Comparison of ENCODE assay signal across 10 cellular contexts in genomic region chr10:102312683-102313082, GRCh38.
A peak's percentile ranks its signal among the peaks of the same experiment; 100 is the strongest.
DNase-seq lines count a peak whose midpoint lies in the region; ATAC-seq and TF ChIP-seq lines count a peak whose summit lies in the region.
"Had no signal": no experiment of that assay in that cellular context is flagged by ENCODE, and none has a peak within 500 bp of the region (broad histone marks: within the 10 kb centered on the region; RNA-seq: fewer than 3 reads in every experiment).

No MANE protein-coding gene starts in this region.

- intact Hi-C loops in mammary epithelial cell (cut with micrococcal nuclease) (no loop called here), breast epithelium (cut with DNase I; ENCODE audit: low total_unique reads) (no loop called here)

- WGBS in mammary epithelial cell (ENCODE audit: low coverage, missing lambda C conversion rate), result 90% methylated on average over 1 of the region's 1 CpG
- 53% methylated on average over 1 of the region's 1 CpG for WGBS in smooth muscle cell (ENCODE audit: low lambda C conversion rate)

- H3K9me3 ChIP-seq in mammary epithelial cell (replicated peaks; ENCODE audit: insufficient read depth, low read length) (no peaks in the 10 kb centered on the region), breast epithelium (no peaks in the 10 kb centered on the region), smooth muscle cell (replicated peaks; ENCODE audit: low read depth) (no peaks in the 10 kb centered on the region)
- H3K9me3 ChIP-seq: BE2C had no signal

- H3F3A ChIP-seq in smooth muscle cell (ENCODE audit: low read depth), result peaks cover 25% of the 10 kb centered on the region

- TF ChIP-seq CTCF in mammary epithelial cell (conservative IDR thresholded peaks at IDR 0.05 in 1 of 2, IDR thresholded peaks at IDR 0.05 in 1 of 2; ENCODE audit: extremely low read depth in 1 of 2, insufficient read depth in 1 of 2, low read depth in 1 of 2, low read length in 2 of 2) (no peak), breast epithelium (IDR thresholded peaks at IDR 0.05) (no peak), smooth muscle cell (IDR thresholded peaks at IDR 0.05; ENCODE audit: borderline replicate concordance, insufficient read depth, poor library complexity, severe bottlenecking) (no peak)

- H3K27ac ChIP-seq in mammary epithelial cell (ENCODE audit: insufficient read depth, low read depth, low read length) (no peak overlapping the region), breast epithelium (peak overlapping the region in 1 of 2 donors; percentile 17), smooth muscle cell (ENCODE audit: low read depth) (peak overlapping the region; percentile 32)

- DNase-seq in mammary epithelial cell (peak; percentile 80), breast epithelium (ENCODE audit: low spot score in 2 of 2) (no peak), fibroblast of peridontal ligament (ENCODE audit: extremely low read depth) (peak; percentile 33), smooth muscle cell (lab: John Stamatoyannopoulos, UW; ENCODE audit: unreplicated experiment) (no peak), AML-193 (lab: John Stamatoyannopoulos, UW) (no peak)
- no peak for DNase-seq in activated effector memory CD4-positive, alpha-beta T cell treated with anti-CD3 and anti-CD28 coated beads, Interleukin-2, amount 50 U/mL, for 16 hours
- DNase-seq: BE2C, NCI-H345 had no signal

- BruUV-seq in mammary epithelial cell (replicated peaks; lab: Mats Ljungman, UMichigan), result no TSS peak

- in situ Hi-C loops in mammary epithelial cell (cut with MboI; ENCODE audit: low sequenced_read_pairs in 2 of 2), result no loop called here

- H2AFZ ChIP-seq in mammary epithelial cell (ENCODE audit: low read depth, low read length), result no peak overlapping the region
- H2AFZ ChIP-seq in smooth muscle cell (ENCODE audit: low read depth), result no peak overlapping the region

- H3K4me2 ChIP-seq in mammary epithelial cell (ENCODE audit: insufficient read depth, low read depth, low read length) (no peak overlapping the region), smooth muscle cell (peak overlapping the region; percentile 28)

- H3K27me3 ChIP-seq in mammary epithelial cell (ENCODE audit: insufficient read depth, low read length) (no peaks in the 10 kb centered on the region), breast epithelium (no peaks in the 10 kb centered on the region), smooth muscle cell (ENCODE audit: low read depth) (no peaks in the 10 kb centered on the region)
- H3K27me3 ChIP-seq: BE2C had no signal

- TF ChIP-seq POLR2A in breast epithelium (IDR thresholded peaks at IDR 0.05), result no peak

- peaks cover 27% of the 10 kb centered on the region for H3K4me1 ChIP-seq in mammary epithelial cell (ENCODE audit: insufficient read depth, low read length)
- peaks cover 0 to 3% of the 10 kb centered on the region in 2 donors for H3K4me1 ChIP-seq in breast epithelium
- H3K4me1 ChIP-seq in smooth muscle cell (ENCODE audit: low read depth), result peaks cover 26% of the 10 kb centered on the region
- H3K4me1 ChIP-seq: BE2C had no signal

- no peaks in the 10 kb centered on the region for H4K20me1 ChIP-seq in mammary epithelial cell (ENCODE audit: insufficient read depth, low read length)
- peaks cover 96% of the 10 kb centered on the region for H4K20me1 ChIP-seq in smooth muscle cell (ENCODE audit: low read depth)

- dilution Hi-C loops in mammary epithelial cell (cut with HindIII; ENCODE audit: low sequenced_read_pairs), result loop anchor here (5.0 kb wide), 1 partner anchor 50 kb away; no protein-coding TSS in a partner anchor

- H3K36me3 ChIP-seq in mammary epithelial cell (ENCODE audit: insufficient read depth, low read length) (no peaks in the 10 kb centered on the region), breast epithelium (no peaks in the 10 kb centered on the region), smooth muscle cell (ENCODE audit: low read depth) (no peaks in the 10 kb centered on the region)
- H3K36me3 ChIP-seq: BE2C had no signal

- ATAC-seq in SK-N-SH treated with all-trans-retinoic acid at 6 μM for 48 hours (peak; percentile 25), HG02840 (IDR thresholded peaks at IDR 0.05; ENCODE audit: low FRiP score, unreplicated experiment) (no peak)

- H3K4me3 ChIP-seq in mammary epithelial cell (replicated peaks in 1 of 3; ENCODE audit: insufficient read depth in 1 of 3, low read depth in 2 of 3, low read length in 3 of 3), result no peak overlapping the region
- H3K4me3 ChIP-seq in breast epithelium, result no peak overlapping the region
- H3K4me3 ChIP-seq in smooth muscle cell, result no peak overlapping the region

- H3K79me2 ChIP-seq in mammary epithelial cell (ENCODE audit: insufficient read depth, low read length), result peaks cover 79% of the 10 kb centered on the region
- peaks cover 80% of the 10 kb centered on the region for H3K79me2 ChIP-seq in smooth muscle cell (ENCODE audit: low read depth)

- CTCF ChIA-PET in mammary epithelial cell (lab: Charles Lee; ENCODE audit: low non-redundant PET), result no interaction called here

- H3K9ac ChIP-seq in mammary epithelial cell (ENCODE audit: insufficient read depth, low read length) (no peak overlapping the region), smooth muscle cell (ENCODE audit: low read depth) (no peak overlapping the region)

TF ChIP-seq in SK-N-SH treated with all-trans-retinoic acid at 6 μM for 48 hours, 23 proteins besides CTCF, POLR2A, EP300 and RAD21:
- TF ChIP-seq GLIS3 (CRISPR knock-in tag; IDR thresholded peaks at IDR 0.05) (no peak), BACH2 (CRISPR knock-in tag; IDR thresholded peaks at IDR 0.05; ENCODE audit: borderline replicate concordance) (no peak)

Comparison
In these comparisons a context has a peak if more than half of its experiments do, and no peak if none do; other contexts are left out.
1. DNase-seq: peak in mammary epithelial cell (single experiment) and fibroblast of peridontal ligament (single experiment); none in breast epithelium (0 of 2), smooth muscle cell (single experiment), activated effector memory CD4-positive, alpha-beta T cell treated with anti-CD3 and anti-CD28 coated beads, Interleukin-2, amount 50 U/mL, for 16 hours (single experiment) and AML-193 (0 of 2).